15 cellular contexts compared by ENCODE assay signal in the genomic region with DNA sequence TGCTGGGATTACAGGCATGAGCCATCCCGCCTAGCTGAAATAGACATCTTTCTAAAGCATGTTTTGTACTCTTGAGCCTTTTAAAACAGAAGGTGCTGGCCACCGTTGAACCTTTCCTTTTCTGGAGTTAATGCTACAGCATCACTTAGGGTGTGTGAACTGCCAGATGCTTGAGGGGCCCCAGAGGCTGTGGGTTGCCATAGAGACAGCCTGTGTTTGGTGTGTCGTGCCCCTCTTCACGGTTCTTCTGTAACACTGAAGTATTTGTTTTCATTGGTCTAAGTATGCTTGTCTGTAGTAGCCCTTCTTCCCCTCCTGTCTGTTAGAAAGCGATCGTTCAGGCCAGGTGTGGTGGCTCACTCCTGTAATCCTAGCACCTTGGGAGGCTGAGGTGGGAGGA. TPM values are rescaled to one million over a fixed set of nuclear protein-coding genes. Genes with fewer than 3 reads are reported as not detected.
DNase-seq lines count a peak whose midpoint lies in the region; ATAC-seq and TF ChIP-seq lines count a peak whose summit lies in the region.
"Had no signal": no experiment of that assay in that cellular context is flagged by ENCODE, and none has a peak within 500 bp of the region (broad histone marks: within the 10 kb centered on the region; RNA-seq: fewer than 3 reads in every experiment).

No MANE protein-coding gene starts in this region.

- peaks cover 39% of the 10 kb centered on the region for H3K36me3 Mint-ChIP-seq in chondrocyte (ENCODE audit: low read depth)

- no peak overlapping the region for H3K4me3 ChIP-seq in effector memory CD4-positive, alpha-beta T cell (ENCODE audit: insufficient read depth, low read depth, low read length, poor library complexity, severe bottlenecking)
- H3K4me3 ChIP-seq: GM23338, spleen, upper lobe of left lung had no signal

- H3K27me3 Mint-ChIP-seq in chondrocyte (ENCODE audit: low read depth), result no peaks in the 10 kb centered on the region

- intact Hi-C loops in posterior vena cava (cut with DNase I), result no loop called here

- no peak for TF ChIP-seq CTCF in chondrocyte (IDR thresholded peaks at IDR 0.05)

- H3K36me3 ChIP-seq in effector memory CD4-positive, alpha-beta T cell (ENCODE audit: control insufficient read depth, insufficient read depth, low read length), result peaks cover 76% of the 10 kb centered on the region

- H3K4me3 Mint-ChIP-seq in chondrocyte (ENCODE audit: unreplicated experiment), result no peak overlapping the region
- H3K4me3 Mint-ChIP-seq: GM23338 had no signal

- no peaks in the 10 kb centered on the region for H3K9me3 ChIP-seq in effector memory CD4-positive, alpha-beta T cell (ENCODE audit: control insufficient read depth, low read length)
- H3K9me3 ChIP-seq: spleen, upper lobe of left lung had no signal

- H3K4me1 ChIP-seq in effector memory CD4-positive, alpha-beta T cell (ENCODE audit: control insufficient read depth, insufficient read depth, low read length, poor library complexity, severe bottlenecking), result peaks cover 32% of the 10 kb centered on the region

- no peak for ATAC-seq in GM18867 (IDR thresholded peaks at IDR 0.05; ENCODE audit: unreplicated experiment)
- ATAC-seq: GM23338 had no signal

- H3K27ac Mint-ChIP-seq in chondrocyte (ENCODE audit: unreplicated experiment), result peak overlapping the region; percentile 41
- H3K27ac Mint-ChIP-seq: GM23338 had no signal

- H3K4me1 Mint-ChIP-seq in chondrocyte (ENCODE audit: low read depth), result peaks cover 15% of the 10 kb centered on the region

- H3K27me3 ChIP-seq in effector memory CD4-positive, alpha-beta T cell (replicated peaks; ENCODE audit: control insufficient read depth, insufficient read depth, low read length, poor library complexity, severe bottlenecking), result no peaks in the 10 kb centered on the region
- H3K27me3 ChIP-seq: spleen, upper lobe of left lung had no signal

- H3K9me3 Mint-ChIP-seq in chondrocyte (ENCODE audit: low read depth), result no peaks in the 10 kb centered on the region
- H3K9me3 Mint-ChIP-seq: GM23338 had no signal

- peak; percentile 41 for DNase-seq in NCI-H2107 treated with DMSO at 0.1 percent for 48 hours (lab: John Stamatoyannopoulos, UW; ENCODE audit: unreplicated experiment)
- no peak for DNase-seq in NCI-H2107 (lab: John Stamatoyannopoulos, UW)
- peak; percentile 95 for DNase-seq in NCI-H187 treated with DMSO at 0.1 percent for 48 hours (lab: John Stamatoyannopoulos, UW)
- DNase-seq in chondrocyte (ENCODE audit: low spot score), result no peak
- peak; percentile 19 for DNase-seq in posterior vena cava (ENCODE audit: low spot score)
- no peak for DNase-seq in NCI-H2227 treated with DMSO at 0.1 percent for 48 hours (lab: John Stamatoyannopoulos, UW)
- DNase-seq in effector memory CD4-positive, alpha-beta T cell, result no peak
- DNase-seq: activated CD4-positive, alpha-beta T cell treated with anti-CD3 and anti-CD28 coated beads for 4 hours; activated gamma-delta T cell treated with Interleukin-2 at 50 U/mL for 16 hours; MM.1S; nucleus accumbens; upper lobe of left lung had no signal

- H3K27ac ChIP-seq in effector memory CD4-positive, alpha-beta T cell (ENCODE audit: insufficient read depth, low read length, poor library complexity, severe bottlenecking), result no peak overlapping the region
- H3K27ac ChIP-seq: upper lobe of left lung had no signal

RNA-seq across cellular contexts. Expression of a gene that starts 30.8 kb away (rescaled TPM):
- total RNA-seq in chondrocyte, result 46.3 to 133 TPM (median 131 TPM) in 3 replicates
- 10 to 100 TPM; 54.6 to 58.1 TPM for total RNA-seq in posterior vena cava

Comparison
In these comparisons a context has a peak if more than half of its experiments do, and no peak if none do; other contexts are left out.
1. DNase-seq: peak in NCI-H2107 treated with DMSO at 0.1 percent for 48 hours (single experiment), NCI-H187 treated with DMSO at 0.1 percent for 48 hours (single experiment) and posterior vena cava (single experiment); none in NCI-H2107 (single experiment), chondrocyte (single experiment), NCI-H2227 treated with DMSO at 0.1 percent for 48 hours (single experiment) and effector memory CD4-positive, alpha-beta T cell (0 of 3).